In the genomic region with DNA sequence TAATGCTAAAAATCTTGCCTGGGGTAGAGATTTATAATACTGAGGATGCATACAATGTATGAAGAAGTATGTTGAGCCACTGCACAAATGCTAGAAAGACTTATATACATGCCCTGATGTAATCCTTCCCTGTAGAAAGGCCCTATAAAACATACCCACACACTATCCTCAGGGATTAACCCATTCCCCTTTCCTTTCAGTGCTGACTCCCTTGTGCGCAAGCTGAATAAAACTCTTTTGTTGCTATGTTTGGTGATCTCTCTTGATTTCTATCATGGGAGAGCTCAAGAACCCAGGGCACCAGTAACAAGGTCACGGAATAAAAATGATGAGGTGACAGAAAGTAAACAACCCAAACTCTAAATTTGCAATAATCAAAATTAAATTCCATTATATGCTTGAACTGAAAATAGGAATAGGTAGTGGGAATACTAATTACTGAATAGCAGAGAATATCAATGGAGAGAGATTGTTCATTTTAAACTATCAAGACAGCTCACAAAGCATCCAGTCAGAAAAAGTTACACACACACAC, we compare ENCODE assay signal across 20 cellular contexts. TPM values are rescaled to one million over a fixed set of nuclear protein-coding genes. Genes with fewer than 3 reads are reported as not detected.
DNase-seq lines count a peak whose midpoint lies in the region; ATAC-seq, FAIRE-seq and TF ChIP-seq lines count a peak whose summit lies in the region.
"Had no signal": no experiment of that assay in that cellular context is flagged by ENCODE, and none has a peak within 500 bp of the region (broad histone marks: within the 10 kb centered on the region; RNA-seq: fewer than 3 reads in every experiment).

No MANE protein-coding gene starts in this region.

- FAIRE-seq in A549 (lab: Jason Lieb, UNC) = no peak
- FAIRE-seq in D721Med (lab: Jason Lieb, UNC) = no peak
- FAIRE-seq: A204.1, GM12891, GM19239 had no signal

- 92% methylated on average over 2 of the region's 2 CpGs for WGBS in A549 (ENCODE audit: missing lambda C conversion rate)

- 0 out of 3 replicates have a peak overlapping the region, but pooled peaks have one; percentile 15 for H3K4me2 ChIP-seq in A549
- H3K4me2 ChIP-seq: BLaER1 treated with 17β-estradiol and CSF1 and Interleukin-3, amounts not matched to agents 10 nM and 100 nM had no signal

- TF ChIP-seq CTCF in A549 (IDR thresholded peaks at IDR 0.05) = no peak
- TF ChIP-seq CTCF in fibroblast of villous mesenchyme (IDR thresholded peaks at IDR 0.05; ENCODE audit: insufficient read depth, low read depth, low read length) = no peak
- TF ChIP-seq CTCF in D721Med (IDR thresholded peaks at IDR 0.05; ENCODE audit: insufficient read depth, missing control alignments) = no peak

- no peak for DNase-seq in A549 (ENCODE audit: low read depth in 1 of 2, low spot score in 1 of 2)
- peak; percentile 25 to 82 for DNase-seq in HAP-1 (ENCODE audit: low spot score in 2 of 2)
- peak; percentile 52 for DNase-seq in SK-MEL-5 (ENCODE audit: low read depth, low spot score)
- DNase-seq in fibroblast of villous mesenchyme (ENCODE audit: low read depth) = peak; percentile 23
- no peak for DNase-seq in T-helper 1 cell
- no peak for DNase-seq in D721Med (ENCODE audit: insufficient read length, low spot score)
- DNase-seq in SJCRH30 = no peak
- DNase-seq: 8988T; AML-193; CD4-positive, alpha-beta T cell; CD8-positive, alpha-beta memory T cell; COR-L47; DMS79 treated with DMSO at 0.1 percent for 48 hours; GF-D8 had no signal

- no peak for TF ChIP-seq POLR2A in A549 (IDR thresholded peaks at IDR 0.05; ENCODE audit: low read length)

- peak overlapping the region; percentile 37 to 40; a peak in 3 of 6 replicates for H3K27ac ChIP-seq in A549
- H3K27ac ChIP-seq in SJCRH30 = no peak overlapping the region
- H3K27ac ChIP-seq: BLaER1 treated with 17β-estradiol and CSF1 and Interleukin-3, amounts not matched to agents 10 nM and 100 nM; C4-2B had no signal

- no peak overlapping the region for H3K4me3 ChIP-seq in A549
- no peak overlapping the region for H3K4me3 ChIP-seq in HAP-1
- no peak overlapping the region for H3K4me3 ChIP-seq in fibroblast of villous mesenchyme (ENCODE audit: low read depth, low read length)
- no peak overlapping the region for H3K4me3 ChIP-seq in SJCRH30
- H3K4me3 ChIP-seq: BLaER1 treated with 17β-estradiol and CSF1 and Interleukin-3, amounts not matched to agents 10 nM and 100 nM had no signal

- no peak for TF ChIP-seq EP300 in A549 (IDR thresholded peaks at IDR 0.05)

- no peak for TF ChIP-seq RAD21 in A549 (conservative IDR thresholded peaks at IDR 0.05 in 1 of 2, IDR thresholded peaks at IDR 0.05 in 1 of 2)

- in situ Hi-C loops in HAP-1 (cut with MboI; ENCODE audit: low sequenced_read_pairs) (no loop called here), SK-MEL-5 (cut with HindIII; ENCODE audit: low pct_unique_long_range_greater_than_20kb, low sequenced_read_pairs) (no loop called here)

- H3K9me3 ChIP-seq in A549 (no peaks in the 10 kb centered on the region), HAP-1 (no peaks in the 10 kb centered on the region), SJCRH30 (replicated peaks) (peaks cover 3% of the 10 kb centered on the region; the same call in 1 of the 2 replicates)
- H3K9me3 ChIP-seq: BLaER1 treated with 17β-estradiol and CSF1 and Interleukin-3, amounts not matched to agents 10 nM and 100 nM had no signal

- H3K27me3 ChIP-seq in HAP-1 (ENCODE audit: low read depth) (no peaks in the 10 kb centered on the region), SJCRH30 (no peaks in the 10 kb centered on the region)
- H3K27me3 ChIP-seq: BLaER1 treated with 17β-estradiol and CSF1 and Interleukin-3, amounts not matched to agents 10 nM and 100 nM had no signal

- CTCF ChIA-PET in A549 (lab: Yijun Ruan, JAX) = interaction anchor here (1.5 kb wide), 1 partner anchor 15 kb away, joined by 3 read pairs; no protein-coding TSS in a partner anchor

- POLR2A ChIA-PET in A549 (lab: Yijun Ruan, JAX) = interaction anchor here (1.0 kb wide), 1 partner anchor 9 kb away, joined by 4 read pairs; no protein-coding TSS in a partner anchor

- H3K4me1 ChIP-seq in A549 (peaks cover 79% of the 10 kb centered on the region), HAP-1 (peaks cover 9% of the 10 kb centered on the region), SJCRH30 (peaks cover 33% of the 10 kb centered on the region)
- H3K4me1 ChIP-seq: BLaER1 treated with 17β-estradiol and CSF1 and Interleukin-3, amounts not matched to agents 10 nM and 100 nM had no signal

- H3K36me3 ChIP-seq in HAP-1 (replicated peaks) (no peaks in the 10 kb centered on the region), SJCRH30 (no peaks in the 10 kb centered on the region)
- H3K36me3 ChIP-seq: BLaER1 treated with 17β-estradiol and CSF1 and Interleukin-3, amounts not matched to agents 10 nM and 100 nM had no signal

- ATAC-seq in A549 (no peak), GM21526 (IDR thresholded peaks at IDR 0.05; ENCODE audit: low FRiP score, unreplicated experiment) (no peak)

TF ChIP-seq in A549, 52 proteins besides CTCF, POLR2A, EP300 and RAD21:
- peak; percentile 80 for TF ChIP-seq MAFK (IDR thresholded peaks at IDR 0.05; ENCODE audit: partially characterized antibody)
- TF ChIP-seq RARB (CRISPR knock-in tag; IDR thresholded peaks at IDR 0.05) = no peak

RNA-seq across cellular contexts. Expression of a gene that starts 14.6 kb away (rescaled TPM):
- polyA plus RNA-seq in A549 (2011; rRNA removed) = 8.8 and 10.7 TPM in 2 replicates
- polyA plus RNA-seq in A549 (2012; cell fraction: cytosol; rRNA removed) = 2.0 and 2.1 TPM in 2 replicates
- 1.1 and 1.6 TPM in 2 replicates for polyA plus RNA-seq in A549 (2012; cell fraction: nucleus; rRNA removed)
- 6.6 to 7.5 TPM (median 7.2 TPM) in 3 replicates for polyA plus RNA-seq in A549 (2017; fragmentation: RNase III; extraction: RNeasy Plus Mini Kit Qiagen cat#74134 plus additional on column Dnase treatment)
- polyA minus RNA-seq in A549 (2011; rRNA and poly(A)+ RNA removed) = 4.6 and 5.1 TPM in 2 replicates
- 15.2 and 15.9 TPM in 2 replicates for total RNA-seq in SK-MEL-5 (2014; rRNA removed; shearing (Covaris generic))
- polyA plus RNA-seq in SK-MEL-5 (2015; cell fraction: cytosol; rRNA removed) = 8.1 and 10.9 TPM in 2 replicates
- 10.2 and 11.5 TPM in 2 replicates for polyA plus RNA-seq in SK-MEL-5 (2015; cell fraction: nucleus; rRNA removed)
- total RNA-seq in fibroblast of villous mesenchyme = 12.2 and 12.5 TPM in 2 replicates
- 34.6 and 36.4 TPM in 2 replicates for total RNA-seq in SJCRH30 (2014; rRNA removed; shearing (Covaris generic))

Comparison
In these comparisons a context has a peak if more than half of its experiments do, and no peak if none do; other contexts are left out.
1. DNase-seq: peak in HAP-1 (2 of 2), SK-MEL-5 (single experiment) and fibroblast of villous mesenchyme (single experiment); none in A549 (0 of 2), T-helper 1 cell (0 of 5), D721Med (single experiment) and SJCRH30 (0 of 2).